In the genomic region with DNA sequence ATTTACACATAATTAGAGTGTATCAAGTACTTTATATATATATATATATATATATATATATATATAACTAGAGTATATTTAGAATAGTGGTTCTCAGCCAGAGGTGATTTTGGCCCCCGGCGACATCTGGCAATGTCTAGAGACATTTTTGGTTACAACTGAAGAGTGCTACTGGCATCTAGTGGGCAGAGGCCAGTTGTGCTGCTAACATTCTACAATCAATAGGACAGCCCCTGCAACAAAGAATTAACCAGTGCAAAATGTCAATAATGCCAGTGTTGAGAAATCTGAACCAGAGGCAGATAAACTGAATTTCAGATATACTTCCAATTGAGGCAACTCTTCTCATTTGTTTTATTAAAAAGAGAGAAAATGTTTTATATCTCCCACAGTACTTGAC, we compare ENCODE assay signal across 8 cellular contexts. TPM values are rescaled to one million over a fixed set of nuclear protein-coding genes. Genes with fewer than 3 reads are reported as not detected.
DNase-seq lines count a peak whose midpoint lies in the region; ATAC-seq and TF ChIP-seq lines count a peak whose summit lies in the region.

No MANE protein-coding gene starts in this region.

- H3K27me3 ChIP-seq in kidney epithelial cell (ENCODE audit: control insufficient read depth, insufficient read depth, low read length): no peaks in the 10 kb centered on the region

- TF ChIP-seq CTCF in kidney epithelial cell (IDR thresholded peaks at IDR 0.05; ENCODE audit: insufficient read depth, low read length, poor library complexity, severe bottlenecking): peak; percentile 39

- peaks cover 36% of the 10 kb centered on the region for H3K36me3 Mint-ChIP-seq in activated naive CD8-positive, alpha-beta T cell treated with anti-CD3 and anti-CD28 coated beads for 36 hours

- no peak overlapping the region for H3K4me3 ChIP-seq in kidney epithelial cell (ENCODE audit: low read depth, low read length)

- H3K4me3 Mint-ChIP-seq in activated naive CD8-positive, alpha-beta T cell treated with anti-CD3 and anti-CD28 coated beads for 36 hours: no peak overlapping the region

- ATAC-seq in GM21526 (IDR thresholded peaks at IDR 0.05; ENCODE audit: low FRiP score, unreplicated experiment): peak; percentile 70

- no peaks in the 10 kb centered on the region for H3K36me3 ChIP-seq in kidney epithelial cell (ENCODE audit: control insufficient read depth, insufficient read depth, low read length)

- peaks cover 37% of the 10 kb centered on the region for H3K4me1 Mint-ChIP-seq in activated naive CD8-positive, alpha-beta T cell treated with anti-CD3 and anti-CD28 coated beads for 36 hours

- DNase-seq in NCI-H82 (lab: John Stamatoyannopoulos, UW) (peak; percentile 63), NCI-H82 treated with DMSO at 0.1 percent for 48 hours (lab: John Stamatoyannopoulos, UW; ENCODE audit: unreplicated experiment) (no peak), M059J (ENCODE audit: low read depth) (peak; percentile 17), kidney epithelial cell (ENCODE audit: low read depth) (no peak), iPS-NIHi11 (ENCODE audit: low spot score) (no peak), COLO668 (lab: John Stamatoyannopoulos, UW; ENCODE audit: unreplicated experiment) (no peak)
- peak; percentile 12 for DNase-seq in activated naive CD8-positive, alpha-beta T cell treated with anti-CD3 and anti-CD28 coated beads for 36 hours

- no peak overlapping the region for H3K27ac Mint-ChIP-seq in activated naive CD8-positive, alpha-beta T cell treated with anti-CD3 and anti-CD28 coated beads for 36 hours

- no peaks in the 10 kb centered on the region for H3K9me3 Mint-ChIP-seq in activated naive CD8-positive, alpha-beta T cell treated with anti-CD3 and anti-CD28 coated beads for 36 hours

- no peaks in the 10 kb centered on the region for H3K27me3 Mint-ChIP-seq in activated naive CD8-positive, alpha-beta T cell treated with anti-CD3 and anti-CD28 coated beads for 36 hours

RNA-seq across cellular contexts. Expression of gene GTF2A1, which starts 8.9 kb away (rescaled TPM):
- total RNA-seq in M059J (2014; rRNA removed; shearing (Covaris generic)): 11.7 and 15.1 TPM in 2 replicates
- 10 to 100 TPM; 42.5 TPM for total RNA-seq in activated naive CD8-positive, alpha-beta T cell treated with anti-CD3 and anti-CD28 coated beads for 36 hours
- total RNA-seq in kidney epithelial cell: 24.7 and 31.9 TPM in 2 replicates

Comparison
In these comparisons a context has a peak if more than half of its experiments do, and no peak if none do; other contexts are left out.
1. DNase-seq: peak in NCI-H82 (single experiment), M059J (single experiment) and activated naive CD8-positive, alpha-beta T cell treated with anti-CD3 and anti-CD28 coated beads for 36 hours (single experiment); none in NCI-H82 treated with DMSO at 0.1 percent for 48 hours (single experiment), kidney epithelial cell (single experiment), iPS-NIHi11 (single experiment) and COLO668 (single experiment).